ENCODE assay signal across 26 cellular contexts in genomic region chr1:109565241-109565640, GRCh38. TPM values are rescaled to one million over a fixed set of nuclear protein-coding genes. Genes with fewer than 3 reads are reported as not detected.
"Had no signal": no experiment of that assay in that cellular context is flagged by ENCODE, and none has a peak within 500 bp of the region (broad histone marks: within the 10 kb centered on the region; RNA-seq: fewer than 3 reads in every experiment).

No MANE protein-coding gene starts in this region.

- H3K4me3 Mint-ChIP-seq: activated B cell treated with CpG ODN at 0.5 μM for 24 hours; activated CD4-positive, alpha-beta T cell treated with anti-CD3 and anti-CD28 coated beads, Interleukin-2, amount 10 ng/mL, durations not matched to agents 24 days and 14 days; activated CD8-positive, alpha-beta T cell treated with anti-CD3 and anti-CD28 coated beads, Interleukin-2, amount 10 ng/mL, durations not matched to agents 7 days and 5 days; activated naive CD8-positive, alpha-beta T cell treated with anti-CD3 and anti-CD28 coated beads, Interleukin-2, amount 10 ng/mL, durations not matched to agents 7 days and 5 days; naive thymus-derived CD8-positive, alpha-beta T cell had no signal

- H3K27ac Mint-ChIP-seq: activated B cell treated with CpG ODN at 0.5 μM for 24 hours; activated CD4-positive, alpha-beta T cell treated with anti-CD3 and anti-CD28 coated beads, Interleukin-2, amount 10 ng/mL, durations not matched to agents 24 days and 14 days; activated CD8-positive, alpha-beta T cell treated with anti-CD3 and anti-CD28 coated beads, Interleukin-2, amount 10 ng/mL, durations not matched to agents 7 days and 5 days; activated naive CD8-positive, alpha-beta T cell treated with anti-CD3 and anti-CD28 coated beads, Interleukin-2, amount 10 ng/mL, durations not matched to agents 7 days and 5 days had no signal

- H3K27me3 Mint-ChIP-seq: activated B cell treated with CpG ODN at 0.5 μM for 24 hours; activated CD4-positive, alpha-beta T cell treated with anti-CD3 and anti-CD28 coated beads, Interleukin-2, amount 10 ng/mL, durations not matched to agents 24 days and 14 days; activated naive CD8-positive, alpha-beta T cell treated with anti-CD3 and anti-CD28 coated beads, Interleukin-2, amount 10 ng/mL, durations not matched to agents 7 days and 5 days; naive thymus-derived CD8-positive, alpha-beta T cell had no signal

- H3K9me3 ChIP-seq: left ventricle myocardium inferior, tibial nerve had no signal

- H3K36me3 Mint-ChIP-seq: naive thymus-derived CD8-positive, alpha-beta T cell had no signal

- H3K27me3 ChIP-seq: dorsolateral prefrontal cortex, tibial nerve had no signal

- H3K4me3 ChIP-seq: dorsolateral prefrontal cortex, left ventricle myocardium inferior, skin epidermis, tibial nerve had no signal

- DNase-seq: activated B cell treated with CpG ODN at 0.5 μM for 24 hours; activated CD4-positive, alpha-beta T cell treated with anti-CD3 and anti-CD28 coated beads, Interleukin-2, amount 10 ng/mL, durations not matched to agents 24 days and 14 days; activated CD8-positive, alpha-beta memory T cell treated with anti-CD3 and anti-CD28 coated beads, Interleukin-2, amount 50 U/mL, for 4 hours; activated CD8-positive, alpha-beta T cell treated with anti-CD3 and anti-CD28 coated beads, Interleukin-2, amount 10 ng/mL, durations not matched to agents 7 days and 5 days; activated naive CD4-positive, alpha-beta T cell; activated naive CD8-positive, alpha-beta T cell treated with anti-CD3 and anti-CD28 coated beads, Interleukin-2, amount 10 ng/mL, durations not matched to agents 7 days and 5 days; activated T-cell treated with anti-CD3 and anti-CD28 coated beads, Interleukin-2, amount 50 U/mL, for 48 hours; aorta; dorsolateral prefrontal cortex; hippocampal formation; left ventricle myocardium inferior; mesenchymal stem cell; naive thymus-derived CD8-positive, alpha-beta T cell; nucleus accumbens; posterior cingulate gyrus; stimulated activated CD4-positive, alpha-beta T cell treated with anti-CD3 and anti-CD28 coated beads, Interleukin-4, amount 100 ng/mL, for 24 hours; stimulated activated naive CD4-positive, alpha-beta T cell treated with Interleukin-2 at 50 U/mL for 16 hours; substantia nigra had no signal

- H3K36me3 ChIP-seq: left ventricle myocardium inferior, tibial nerve had no signal

- H3K27ac ChIP-seq: dorsolateral prefrontal cortex, left ventricle myocardium inferior, tibial nerve had no signal

- H3K9me3 Mint-ChIP-seq: activated B cell treated with CpG ODN at 0.5 μM for 24 hours; activated CD4-positive, alpha-beta T cell treated with anti-CD3 and anti-CD28 coated beads, Interleukin-2, amount 10 ng/mL, durations not matched to agents 24 days and 14 days; activated naive CD8-positive, alpha-beta T cell treated with anti-CD3 and anti-CD28 coated beads, Interleukin-2, amount 10 ng/mL, durations not matched to agents 7 days and 5 days; naive thymus-derived CD8-positive, alpha-beta T cell had no signal

- ATAC-seq: activated CD8-positive, alpha-beta T cell treated with anti-CD3 and anti-CD28 coated beads, Interleukin-2, amount 10 ng/mL, durations not matched to agents 7 days and 5 days; esophagus mucosa; naive thymus-derived CD8-positive, alpha-beta T cell had no signal

RNA-seq across cellular contexts. Expression of gene GPR61, which starts 25.6 kb away (rescaled TPM):
- total RNA-seq: activated B cell treated with CpG ODN at 0.5 μM for 24 hours; activated CD4-positive, alpha-beta T cell treated with anti-CD3 and anti-CD28 coated beads, Interleukin-2, amount 10 ng/mL, durations not matched to agents 24 days and 14 days; activated CD8-positive, alpha-beta T cell treated with anti-CD3 and anti-CD28 coated beads, Interleukin-2, amount 10 ng/mL, durations not matched to agents 7 days and 5 days; aorta; bronchial epithelial cell; esophagus mucosa; glomerular endothelial cell; kidney epithelial cell had no signal
- polyA plus RNA-seq: aorta had no signal

RNA-seq across cellular contexts. Expression of gene GNAT2, which starts 54.2 kb away (rescaled TPM):
- total RNA-seq: activated B cell treated with CpG ODN at 0.5 μM for 24 hours; activated CD8-positive, alpha-beta T cell treated with anti-CD3 and anti-CD28 coated beads, Interleukin-2, amount 10 ng/mL, durations not matched to agents 7 days and 5 days; aorta; esophagus mucosa; glomerular endothelial cell; kidney epithelial cell; left ventricle myocardium inferior; mucosa of gallbladder; naive thymus-derived CD8-positive, alpha-beta T cell; T-helper 2 cell treated with Interferon-gamma antibody and Interleukin-4, amounts not matched to agents 100 ng/mL and 5 ng/mL, for 36 hours; tibial nerve had no signal
- polyA plus RNA-seq: aorta; naive thymus-derived CD8-positive, alpha-beta T cell had no signal
